Comparison of ENCODE assay signal across 8 cellular contexts in genomic region chr17:76701471-76701967, GRCh38. TPM values are rescaled to one million over a fixed set of nuclear protein-coding genes. Genes with fewer than 3 reads are reported as not detected.
DNase-seq lines count a peak whose midpoint lies in the region; ATAC-seq and TF ChIP-seq lines count a peak whose summit lies in the region.
"Had no signal": no experiment of that assay in that cellular context is flagged by ENCODE, and none has a peak within 500 bp of the region (broad histone marks: within the 10 kb centered on the region; RNA-seq: fewer than 3 reads in every experiment).

No MANE protein-coding gene starts in this region.

- intact Hi-C loops in psoas muscle (cut with DNase I) = no loop called here

- H4K8ac ChIP-seq in H9 (replicated peaks; ENCODE audit: insufficient read length, low read depth, low read length) = no peak overlapping the region

- no peak overlapping the region for H4K5ac ChIP-seq in H9 (ENCODE audit: insufficient read length, low read depth, low read length)

- no peak overlapping the region for H2BK12ac ChIP-seq in H9 (ENCODE audit: insufficient read length, low read depth, low read length)

- no peaks in the 10 kb centered on the region for H3K23me2 ChIP-seq in H9 (ENCODE audit: insufficient read length, low read depth, low read length, poor library complexity, severe bottlenecking)

- H2AFZ ChIP-seq in H9 (ENCODE audit: low read length) = no peak overlapping the region

- no peaks in the 10 kb centered on the region for H3K79me2 ChIP-seq in H9 (ENCODE audit: insufficient read depth, low read length)

- H3K23ac ChIP-seq in H9 (ENCODE audit: insufficient read length, low read depth, low read length) = no peak overlapping the region

- no peak overlapping the region for H2BK15ac ChIP-seq in H9 (ENCODE audit: low read depth, low read length)

- ATAC-seq in psoas muscle = no peak
- ATAC-seq in HG02588 (IDR thresholded peaks at IDR 0.05; ENCODE audit: unreplicated experiment) = no peak

- no peak overlapping the region for H2BK20ac ChIP-seq in H9 (ENCODE audit: low read depth, low read length, poor library complexity, severe bottlenecking)

- H3K9ac ChIP-seq in H9 (ENCODE audit: extremely low read depth, insufficient read length, low read length) = no peak overlapping the region

- H3K36me3 ChIP-seq in esophagus (ENCODE audit: control insufficient read depth in 2 of 2, insufficient read depth in 2 of 2, low read length in 1 of 2) (no peaks in the 10 kb centered on the region), psoas muscle (ENCODE audit: insufficient read depth in 1 of 2, low read depth in 1 of 2) (no peaks in the 10 kb centered on the region)

- H3K14ac ChIP-seq in H9 (ENCODE audit: insufficient read depth, low read length) = 0 out of 2 replicates have a peak overlapping the region, but pooled peaks have one; percentile 23

- H3K27ac Mint-ChIP-seq in H9 = peak overlapping the region in 2 of 3 experiments; percentile 48 to 77; a peak in 4 of 7 replicates
- H3K27ac Mint-ChIP-seq: activated CD4-positive, alpha-beta memory T cell treated with anti-CD3 and anti-CD28 coated beads for 36 hours had no signal

- H3K4me1 ChIP-seq in H9 (ENCODE audit: insufficient read depth, low read length) = peaks cover 5% of the 10 kb centered on the region; the same call in 1 of the 2 replicates
- H3K4me1 ChIP-seq in esophagus (ENCODE audit: control insufficient read depth in 2 of 2, insufficient read depth in 2 of 2, low read length in 1 of 2) = peaks cover 8 to 29% of the 10 kb centered on the region in 2 donors
- H3K4me1 ChIP-seq in psoas muscle = peaks cover 42% of the 10 kb centered on the region

- peak overlapping the region; percentile 10 to 14; a peak in 1 of 5 replicates for H3K4me3 Mint-ChIP-seq in H9
- H3K4me3 Mint-ChIP-seq: activated CD4-positive, alpha-beta memory T cell treated with anti-CD3 and anti-CD28 coated beads for 36 hours had no signal

- H3K4ac ChIP-seq in H9 (ENCODE audit: low read depth, low read length) = no peak overlapping the region

- no peak overlapping the region for H2BK120ac ChIP-seq in H9 (ENCODE audit: low read depth, low read length, poor library complexity, severe bottlenecking)

- no peaks in the 10 kb centered on the region for H3K36me3 Mint-ChIP-seq in H9 (ENCODE audit: insufficient read depth in 1 of 3, low read depth in 3 of 3)
- H3K36me3 Mint-ChIP-seq: activated CD4-positive, alpha-beta memory T cell treated with anti-CD3 and anti-CD28 coated beads for 36 hours had no signal

- WGBS in H9 (ENCODE audit: extremely low coverage, insufficient read length, low lambda C conversion rate) = no CpG with 5 or more reads among the region's 11 CpGs
- 54 to 57% methylated on average over 11 of the region's 11 CpGs for WGBS in esophagus, 2 donors
- WGBS in psoas muscle, 3 donors = 52 to 67% (median 53%) methylated on average over 11 of the region's 11 CpGs

- DNase-seq in H9 (no peak), psoas muscle (no peak), NCI-H2227 treated with DMSO at 0.1 percent for 48 hours (lab: John Stamatoyannopoulos, UW) (no peak), HuH-7 (ENCODE audit: low spot score) (no peak)
- DNase-seq: activated CD4-positive, alpha-beta memory T cell treated with anti-CD3 and anti-CD28 coated beads for 36 hours; NCI-H1092 treated with DMSO at 0.1 percent for 48 hours had no signal

- no peak overlapping the region for H3K4me3 ChIP-seq in esophagus (ENCODE audit: low read depth in 1 of 2, low read length in 2 of 2)
- H3K4me3 ChIP-seq in psoas muscle = peak overlapping the region; percentile 66

- no peaks in the 10 kb centered on the region for H4K20me1 ChIP-seq in H9 (ENCODE audit: control insufficient read depth, insufficient read depth, insufficient read length)

- H4K91ac ChIP-seq in H9 (ENCODE audit: insufficient read length, low read depth, low read length) = no peak overlapping the region

- H3K79me1 ChIP-seq in H9 (ENCODE audit: insufficient read depth, low read depth, low read length, poor library complexity, severe bottlenecking) = no peaks in the 10 kb centered on the region

- no peak overlapping the region for H3K18ac ChIP-seq in H9 (ENCODE audit: insufficient read length, low read depth, low read length)

- H3T11ph ChIP-seq in H9 (ENCODE audit: low read length) = no peak overlapping the region

- H3K9me3 ChIP-seq in H9 (ENCODE audit: control insufficient read depth, low read depth, low read length) = no peaks in the 10 kb centered on the region
- H3K9me3 ChIP-seq in esophagus (ENCODE audit: control insufficient read depth in 2 of 2, insufficient read depth in 1 of 2, low read depth in 1 of 2, low read length in 1 of 2) = no peaks in the 10 kb centered on the region
- no peaks in the 10 kb centered on the region for H3K9me3 ChIP-seq in psoas muscle

- no peaks in the 10 kb centered on the region for H3K9me3 Mint-ChIP-seq in H9
- H3K9me3 Mint-ChIP-seq: activated CD4-positive, alpha-beta memory T cell treated with anti-CD3 and anti-CD28 coated beads for 36 hours had no signal

- TF ChIP-seq CTCF in H9 (conservative IDR thresholded peaks at IDR 0.05) (no peak), psoas muscle (IDR thresholded peaks at IDR 0.05) (no peak)

- H3K27me3 ChIP-seq in H9 (ENCODE audit: insufficient read depth, low read length) (no peaks in the 10 kb centered on the region), esophagus (ENCODE audit: control insufficient read depth in 1 of 2, insufficient read depth in 2 of 2, low read length in 2 of 2) (no peaks in the 10 kb centered on the region), psoas muscle (ENCODE audit: insufficient read depth in 3 of 3, low read length in 2 of 3) (no peaks in the 10 kb centered on the region)

- no peak overlapping the region for H3K56ac ChIP-seq in H9 (ENCODE audit: insufficient read length, low read depth, low read length)

- no peak overlapping the region for H2BK5ac ChIP-seq in H9 (ENCODE audit: insufficient read length, low read length)

- peaks cover 2% of the 10 kb centered on the region for H3K27me3 Mint-ChIP-seq in H9 (ENCODE audit: low read depth)
- H3K27me3 Mint-ChIP-seq: activated CD4-positive, alpha-beta memory T cell treated with anti-CD3 and anti-CD28 coated beads for 36 hours had no signal

- H3K4me2 ChIP-seq in H9 (ENCODE audit: insufficient read depth, insufficient read length, low read length) = no peak overlapping the region

- no peak overlapping the region for H2AK5ac ChIP-seq in H9 (ENCODE audit: insufficient read length, low read length)

- H3K27ac ChIP-seq in H9 (ENCODE audit: insufficient read length, low read depth, low read length) (no peak overlapping the region), esophagus (ENCODE audit: low read depth in 2 of 2, low read length in 1 of 2) (peak overlapping the region; percentile 76 to 79), psoas muscle (peak overlapping the region; percentile 97)

- H3K4me1 Mint-ChIP-seq in H9 = peaks cover 35 to 56% of the 10 kb centered on the region in 2 experiments

RNA-seq across cellular contexts. Expression of gene MXRA7, which starts 9.2 kb away (rescaled TPM):
- total RNA-seq in H9 (2021) (28.2 TPM in 2 replicates), psoas muscle (10 to 100 TPM; 40.8 to 75.1 (median 52.0) TPM)
- polyA plus RNA-seq in esophagus (10 to 100 TPM; 10.0 to 54.0 TPM), psoas muscle (10 to 100 TPM; 34.6 to 43.2 (median 37.6) TPM)

RNA-seq across cellular contexts. Expression of gene JMJD6, which starts 24.9 kb away (rescaled TPM):
- total RNA-seq in H9 (2021) = 26.3 and 28.9 TPM in 2 replicates
- 10 to 100 TPM; 18.3 to 21.9 TPM for polyA plus RNA-seq in esophagus
- total RNA-seq in psoas muscle = 10 to 100 TPM; 30.8 to 61.9 (median 53.6) TPM
- 10 to 100 TPM; 32.3 to 81.9 (median 51.6) TPM for polyA plus RNA-seq in psoas muscle

RNA-seq across cellular contexts. Expression of gene METTL23, which starts 25.1 kb away (rescaled TPM):
- total RNA-seq in H9 (2021) (25.6 and 29.9 TPM in 2 replicates), psoas muscle (10 to 100 TPM; 19.0 to 27.0 (median 24.3) TPM)
- polyA plus RNA-seq in esophagus (10 to 100 TPM; 22.9 to 24.0 TPM), psoas muscle (10 to 100 TPM; 30.8 to 54.0 (median 36.5) TPM)

RNA-seq across cellular contexts. Expression of gene SRSF2, which starts 35.6 kb away (rescaled TPM):
- total RNA-seq in H9 (2021) (578 and 591 TPM in 2 replicates), psoas muscle (100 to 1,000 TPM in 2 of 4 donors, 10 to 100 TPM in 2; 57.9 to 128 (median 90.6) TPM)
- polyA plus RNA-seq in esophagus (100 to 1,000 TPM; 152 to 242 TPM), psoas muscle (100 to 1,000 TPM in 2 of 3 donors, 10 to 100 TPM in 1; 81.9 to 135 (median 118) TPM)

RNA-seq across cellular contexts. Expression of gene MFSD11, which starts 36.4 kb away (rescaled TPM):
- 19.9 and 21.8 TPM in 2 replicates for total RNA-seq in H9 (2021)
- polyA plus RNA-seq in esophagus = 10 to 100 TPM; 11.3 to 15.4 TPM
- 10 to 100 TPM; 18.7 to 26.5 (median 22.0) TPM for total RNA-seq in psoas muscle
- polyA plus RNA-seq in psoas muscle = 10 to 100 TPM; 10.1 to 27.4 (median 10.3) TPM
